2 cellular contexts compared by ENCODE assay signal in the genomic region with DNA sequence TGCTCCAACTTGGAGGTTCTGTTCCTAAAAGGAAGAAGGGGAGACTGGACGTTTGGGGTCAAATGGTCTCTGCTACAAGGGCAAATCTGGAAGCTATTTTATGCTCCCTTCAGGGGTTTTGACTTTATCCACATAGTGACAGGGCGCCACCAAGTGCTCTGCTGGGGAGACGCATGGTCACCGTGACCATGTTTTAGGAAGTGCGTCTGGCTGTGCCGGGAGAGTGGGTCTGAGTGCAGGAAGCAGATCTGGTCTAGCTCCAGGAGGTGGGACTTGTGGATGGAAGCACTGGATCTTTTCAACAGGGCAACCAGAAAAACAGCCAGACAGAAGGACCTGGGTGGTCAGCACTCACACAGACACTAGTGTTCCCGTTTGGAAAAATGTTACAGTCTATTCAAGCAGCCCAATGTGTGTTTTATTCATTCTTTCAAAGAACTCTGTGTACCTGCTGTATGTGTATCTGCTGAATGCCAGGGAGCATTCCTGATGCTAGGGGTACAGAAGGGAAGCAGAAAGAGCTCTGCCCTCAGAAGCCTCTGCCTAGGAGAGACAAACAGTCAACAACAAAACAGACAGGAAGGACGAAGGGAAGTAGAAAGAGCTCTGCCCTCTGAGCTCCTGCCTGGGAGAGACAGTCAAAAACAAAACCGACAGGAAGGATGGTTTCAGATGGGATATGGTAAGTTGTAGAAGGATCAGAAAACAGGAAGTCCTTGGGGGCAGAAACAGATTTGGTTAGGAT.
TF ChIP-seq lines count a peak whose summit lies in the region.

No MANE protein-coding gene starts in this region.

TF ChIP-seq in GM23338, 12 proteins besides CTCF, POLR2A, EP300 and RAD21:
- no peak for TF ChIP-seq STAT1 (IDR thresholded peaks at IDR 0.05; ENCODE audit: unreplicated experiment)
- TF ChIP-seq, protein P1, sequence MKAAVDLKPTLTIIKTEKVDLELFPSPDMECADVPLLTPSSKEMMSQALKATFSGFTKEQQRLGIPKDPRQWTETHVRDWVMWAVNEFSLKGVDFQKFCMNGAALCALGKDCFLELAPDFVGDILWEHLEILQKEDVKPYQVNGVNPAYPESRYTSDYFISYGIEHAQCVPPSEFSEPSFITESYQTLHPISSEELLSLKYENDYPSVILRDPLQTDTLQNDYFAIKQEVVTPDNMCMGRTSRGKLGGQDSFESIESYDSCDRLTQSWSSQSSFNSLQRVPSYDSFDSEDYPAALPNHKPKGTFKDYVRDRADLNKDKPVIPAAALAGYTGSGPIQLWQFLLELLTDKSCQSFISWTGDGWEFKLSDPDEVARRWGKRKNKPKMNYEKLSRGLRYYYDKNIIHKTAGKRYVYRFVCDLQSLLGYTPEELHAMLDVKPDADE (IDR thresholded peaks at IDR 0.05), result no peak
- TF ChIP-seq, protein P2, sequence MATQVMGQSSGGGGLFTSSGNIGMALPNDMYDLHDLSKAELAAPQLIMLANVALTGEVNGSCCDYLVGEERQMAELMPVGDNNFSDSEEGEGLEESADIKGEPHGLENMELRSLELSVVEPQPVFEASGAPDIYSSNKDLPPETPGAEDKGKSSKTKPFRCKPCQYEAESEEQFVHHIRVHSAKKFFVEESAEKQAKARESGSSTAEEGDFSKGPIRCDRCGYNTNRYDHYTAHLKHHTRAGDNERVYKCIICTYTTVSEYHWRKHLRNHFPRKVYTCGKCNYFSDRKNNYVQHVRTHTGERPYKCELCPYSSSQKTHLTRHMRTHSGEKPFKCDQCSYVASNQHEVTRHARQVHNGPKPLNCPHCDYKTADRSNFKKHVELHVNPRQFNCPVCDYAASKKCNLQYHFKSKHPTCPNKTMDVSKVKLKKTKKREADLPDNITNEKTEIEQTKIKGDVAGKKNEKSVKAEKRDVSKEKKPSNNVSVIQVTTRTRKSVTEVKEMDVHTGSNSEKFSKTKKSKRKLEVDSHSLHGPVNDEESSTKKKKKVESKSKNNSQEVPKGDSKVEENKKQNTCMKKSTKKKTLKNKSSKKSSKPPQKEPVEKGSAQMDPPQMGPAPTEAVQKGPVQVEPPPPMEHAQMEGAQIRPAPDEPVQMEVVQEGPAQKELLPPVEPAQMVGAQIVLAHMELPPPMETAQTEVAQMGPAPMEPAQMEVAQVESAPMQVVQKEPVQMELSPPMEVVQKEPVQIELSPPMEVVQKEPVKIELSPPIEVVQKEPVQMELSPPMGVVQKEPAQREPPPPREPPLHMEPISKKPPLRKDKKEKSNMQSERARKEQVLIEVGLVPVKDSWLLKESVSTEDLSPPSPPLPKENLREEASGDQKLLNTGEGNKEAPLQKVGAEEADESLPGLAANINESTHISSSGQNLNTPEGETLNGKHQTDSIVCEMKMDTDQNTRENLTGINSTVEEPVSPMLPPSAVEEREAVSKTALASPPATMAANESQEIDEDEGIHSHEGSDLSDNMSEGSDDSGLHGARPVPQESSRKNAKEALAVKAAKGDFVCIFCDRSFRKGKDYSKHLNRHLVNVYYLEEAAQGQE (IDR thresholded peaks at IDR 0.05; ENCODE audit: unreplicated experiment), result no peak

TF ChIP-seq in K562, 482 proteins besides CTCF, POLR2A, EP300 and RAD21:
- TF ChIP-seq ZNF507 (tag; conservative IDR thresholded peaks at IDR 0.05) (no peak), MYC (IDR thresholded peaks at IDR 0.05; ENCODE audit: low read depth, low read length) (0 out of 2 replicates have a peak, but pooled peaks have one; percentile 23), MYC (CRISPR knock-in tag; IDR thresholded peaks at IDR 0.05; ENCODE audit: borderline replicate concordance, low read depth) (no peak), CREM (IDR thresholded peaks at IDR 0.05; ENCODE audit: low read depth) (0 out of 2 replicates have a peak, but pooled peaks have one; percentile 22), FOXK2 (conservative IDR thresholded peaks at IDR 0.05 in 1 of 2, IDR thresholded peaks at IDR 0.05 in 1 of 2; ENCODE audit: low read depth in 2 of 2) (0 out of 4 replicates have a peak, but pooled peaks of 1 of the 2 experiments have one; percentile 19), NFE2 (IDR thresholded peaks at IDR 0.05; ENCODE audit: low read depth) (0 out of 2 replicates have a peak, but pooled peaks have one; percentile 3), ATF1 (CRISPR knock-in tag; IDR thresholded peaks at IDR 0.05) (no peak), ATF1 (tag; IDR thresholded peaks at IDR 0.05) (0 out of 2 replicates have a peak, but pooled peaks have one; percentile 21), SMC3 (conservative IDR thresholded peaks at IDR 0.05; ENCODE audit: insufficient read depth, low read depth, low read length) (peak; percentile 96), CXXC5 (CRISPR knock-in tag; IDR thresholded peaks at IDR 0.05) (0 out of 2 replicates have a peak, but pooled peaks have one; percentile 37), STAG1 (CRISPR knock-in tag; IDR thresholded peaks at IDR 0.05; ENCODE audit: borderline replicate concordance) (peak; percentile 60; the same call in 1 of the 2 replicates), ZNF24 (IDR thresholded peaks at IDR 0.05) (peak; percentile 25; the same call in 1 of the 2 replicates), ZNF174 (CRISPR knock-in tag; IDR thresholded peaks at IDR 0.05) (no peak), ARID2 (IDR thresholded peaks at IDR 0.05) (peak; percentile 93), CBFB (CRISPR knock-in tag; IDR thresholded peaks at IDR 0.05) (no peak), MAZ (CRISPR knock-in tag; conservative IDR thresholded peaks at IDR 0.05 in 1 of 2, IDR thresholded peaks at IDR 0.05 in 1 of 2) (peak in 1 of 2 experiments; percentile 37; a peak in 1 of 4 replicates), ETV1 (tag; conservative IDR thresholded peaks at IDR 0.05; ENCODE audit: low read depth) (0 out of 2 replicates have a peak, but pooled peaks have one; percentile 10), FOXP1 (CRISPR knock-in tag; IDR thresholded peaks at IDR 0.05) (no peak), YY1 (IDR thresholded peaks at IDR 0.05; ENCODE audit: borderline replicate concordance in 1 of 3, control insufficient read depth in 1 of 3, extremely low read depth in 1 of 3, insufficient read depth in 3 of 3, insufficient read length in 1 of 3, insufficient replicate concordance in 2 of 3, low read depth in 1 of 3, low read length in 2 of 3) (no peak), ESRRA (IDR thresholded peaks at IDR 0.05; ENCODE audit: borderline replicate concordance, low read depth) (peak; percentile 44; the same call in 1 of the 2 replicates), SPI1 (IDR thresholded peaks at IDR 0.05; ENCODE audit: borderline replicate concordance, low read depth, low read length) (peak; percentile 90), SETDB1 (IDR thresholded peaks at IDR 0.05; ENCODE audit: low read length) (no peak), CC2D1A (IDR thresholded peaks at IDR 0.05) (peak; percentile 86), PHB (CRISPR knock-in tag; IDR thresholded peaks at IDR 0.05) (no peak), JUND (IDR thresholded peaks at IDR 0.05; ENCODE audit: borderline replicate concordance, low read depth, low read length) (0 out of 2 replicates have a peak, but pooled peaks have one; percentile 25), JUND (tag; IDR thresholded peaks at IDR 0.05; ENCODE audit: borderline replicate concordance, low read depth, low read length) (no peak; the same call in 2 of the 3 replicates), TARDBP (IDR thresholded peaks at IDR 0.05) (no peak)
- TF ChIP-seq, protein P3, sequence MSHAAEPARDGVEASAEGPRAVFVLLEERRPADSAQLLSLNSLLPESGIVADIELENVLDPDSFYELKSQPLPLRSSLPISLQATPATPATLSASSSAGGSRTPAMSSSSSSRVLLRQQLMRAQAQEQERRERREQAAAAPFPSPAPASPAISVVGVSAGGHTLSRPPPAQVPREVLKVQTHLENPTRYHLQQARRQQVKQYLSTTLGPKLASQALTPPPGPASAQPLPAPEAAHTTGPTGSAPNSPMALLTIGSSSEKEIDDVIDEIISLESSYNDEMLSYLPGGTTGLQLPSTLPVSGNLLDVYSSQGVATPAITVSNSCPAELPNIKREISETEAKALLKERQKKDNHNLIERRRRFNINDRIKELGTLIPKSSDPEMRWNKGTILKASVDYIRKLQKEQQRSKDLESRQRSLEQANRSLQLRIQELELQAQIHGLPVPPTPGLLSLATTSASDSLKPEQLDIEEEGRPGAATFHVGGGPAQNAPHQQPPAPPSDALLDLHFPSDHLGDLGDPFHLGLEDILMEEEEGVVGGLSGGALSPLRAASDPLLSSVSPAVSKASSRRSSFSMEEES (CRISPR knock-in tag; IDR thresholded peaks at IDR 0.05), result no peak
- TF ChIP-seq, protein P4, sequence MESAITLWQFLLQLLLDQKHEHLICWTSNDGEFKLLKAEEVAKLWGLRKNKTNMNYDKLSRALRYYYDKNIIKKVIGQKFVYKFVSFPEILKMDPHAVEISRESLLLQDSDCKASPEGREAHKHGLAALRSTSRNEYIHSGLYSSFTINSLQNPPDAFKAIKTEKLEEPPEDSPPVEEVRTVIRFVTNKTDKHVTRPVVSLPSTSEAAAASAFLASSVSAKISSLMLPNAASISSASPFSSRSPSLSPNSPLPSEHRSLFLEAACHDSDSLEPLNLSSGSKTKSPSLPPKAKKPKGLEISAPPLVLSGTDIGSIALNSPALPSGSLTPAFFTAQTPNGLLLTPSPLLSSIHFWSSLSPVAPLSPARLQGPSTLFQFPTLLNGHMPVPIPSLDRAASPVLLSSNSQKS (CRISPR knock-in tag; IDR thresholded peaks at IDR 0.05), result no peak
- TF ChIP-seq, protein P5, sequence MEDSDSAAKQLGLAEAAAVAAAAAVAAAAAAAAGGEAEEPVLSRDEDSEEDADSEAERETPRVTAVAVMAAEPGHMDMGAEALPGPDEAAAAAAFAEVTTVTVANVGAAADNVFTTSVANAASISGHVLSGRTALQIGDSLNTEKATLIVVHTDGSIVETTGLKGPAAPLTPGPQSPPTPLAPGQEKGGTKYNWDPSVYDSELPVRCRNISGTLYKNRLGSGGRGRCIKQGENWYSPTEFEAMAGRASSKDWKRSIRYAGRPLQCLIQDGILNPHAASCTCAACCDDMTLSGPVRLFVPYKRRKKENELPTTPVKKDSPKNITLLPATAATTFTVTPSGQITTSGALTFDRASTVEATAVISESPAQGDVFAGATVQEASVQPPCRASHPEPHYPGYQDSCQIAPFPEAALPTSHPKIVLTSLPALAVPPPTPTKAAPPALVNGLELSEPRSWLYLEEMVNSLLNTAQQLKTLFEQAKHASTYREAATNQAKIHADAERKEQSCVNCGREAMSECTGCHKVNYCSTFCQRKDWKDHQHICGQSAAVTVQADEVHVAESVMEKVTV (CRISPR knock-in tag; IDR thresholded peaks at IDR 0.05), result peak; percentile 48
- TF ChIP-seq, protein P6, sequence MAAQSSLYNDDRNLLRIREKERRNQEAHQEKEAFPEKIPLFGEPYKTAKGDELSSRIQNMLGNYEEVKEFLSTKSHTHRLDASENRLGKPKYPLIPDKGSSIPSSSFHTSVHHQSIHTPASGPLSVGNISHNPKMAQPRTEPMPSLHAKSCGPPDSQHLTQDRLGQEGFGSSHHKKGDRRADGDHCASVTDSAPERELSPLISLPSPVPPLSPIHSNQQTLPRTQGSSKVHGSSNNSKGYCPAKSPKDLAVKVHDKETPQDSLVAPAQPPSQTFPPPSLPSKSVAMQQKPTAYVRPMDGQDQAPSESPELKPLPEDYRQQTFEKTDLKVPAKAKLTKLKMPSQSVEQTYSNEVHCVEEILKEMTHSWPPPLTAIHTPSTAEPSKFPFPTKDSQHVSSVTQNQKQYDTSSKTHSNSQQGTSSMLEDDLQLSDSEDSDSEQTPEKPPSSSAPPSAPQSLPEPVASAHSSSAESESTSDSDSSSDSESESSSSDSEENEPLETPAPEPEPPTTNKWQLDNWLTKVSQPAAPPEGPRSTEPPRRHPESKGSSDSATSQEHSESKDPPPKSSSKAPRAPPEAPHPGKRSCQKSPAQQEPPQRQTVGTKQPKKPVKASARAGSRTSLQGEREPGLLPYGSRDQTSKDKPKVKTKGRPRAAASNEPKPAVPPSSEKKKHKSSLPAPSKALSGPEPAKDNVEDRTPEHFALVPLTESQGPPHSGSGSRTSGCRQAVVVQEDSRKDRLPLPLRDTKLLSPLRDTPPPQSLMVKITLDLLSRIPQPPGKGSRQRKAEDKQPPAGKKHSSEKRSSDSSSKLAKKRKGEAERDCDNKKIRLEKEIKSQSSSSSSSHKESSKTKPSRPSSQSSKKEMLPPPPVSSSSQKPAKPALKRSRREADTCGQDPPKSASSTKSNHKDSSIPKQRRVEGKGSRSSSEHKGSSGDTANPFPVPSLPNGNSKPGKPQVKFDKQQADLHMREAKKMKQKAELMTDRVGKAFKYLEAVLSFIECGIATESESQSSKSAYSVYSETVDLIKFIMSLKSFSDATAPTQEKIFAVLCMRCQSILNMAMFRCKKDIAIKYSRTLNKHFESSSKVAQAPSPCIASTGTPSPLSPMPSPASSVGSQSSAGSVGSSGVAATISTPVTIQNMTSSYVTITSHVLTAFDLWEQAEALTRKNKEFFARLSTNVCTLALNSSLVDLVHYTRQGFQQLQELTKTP (IDR thresholded peaks at IDR 0.05; ENCODE audit: low read depth in 1 of 2, partially characterized antibody in 2 of 2), result no peak
